Comparison of ENCODE assay signal across 17 cellular contexts in the genomic region with DNA sequence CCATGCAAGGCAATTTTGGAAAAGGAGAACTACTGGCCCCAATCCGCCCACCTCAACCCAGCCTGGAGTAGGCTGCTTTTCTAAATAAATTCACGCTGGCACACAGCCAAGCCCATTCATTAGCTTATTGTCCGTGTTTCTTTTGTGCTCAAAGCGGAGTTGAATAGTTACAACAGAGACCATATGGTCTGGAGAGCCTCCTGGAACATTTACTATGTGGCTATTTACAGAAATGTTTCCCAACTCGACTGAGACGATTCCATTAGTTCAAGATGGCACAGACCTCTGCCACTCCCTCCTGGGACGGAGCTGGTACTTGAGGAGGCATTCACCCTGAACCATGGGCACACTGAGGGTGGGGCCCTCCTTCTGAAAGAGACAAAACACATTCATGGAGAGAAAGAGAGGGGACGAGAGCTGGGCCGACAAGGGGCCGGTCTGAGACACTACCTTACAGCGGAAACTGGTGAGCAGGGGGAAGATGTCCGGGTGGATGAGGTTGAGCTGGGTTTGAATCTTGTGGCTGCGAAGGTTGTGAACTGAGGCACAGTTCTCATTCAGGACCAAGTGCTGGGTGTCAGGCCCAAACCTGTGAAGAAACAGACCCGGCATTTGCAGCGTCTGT. TPM values are rescaled to one million over a fixed set of nuclear protein-coding genes. Genes with fewer than 3 reads are reported as not detected.
A peak's percentile ranks its signal among the peaks of the same experiment; 100 is the strongest.
DNase-seq lines count a peak whose midpoint lies in the region; ATAC-seq and TF ChIP-seq lines count a peak whose summit lies in the region.
"Had no signal": no experiment of that assay in that cellular context is flagged by ENCODE, and none has a peak within 500 bp of the region (broad histone marks: within the 10 kb centered on the region; RNA-seq: fewer than 3 reads in every experiment).

No MANE protein-coding gene starts in this region.

- no peaks in the 10 kb centered on the region for H3K27me3 ChIP-seq in hepatocyte
- H3K27me3 ChIP-seq: colonic mucosa, gastroesophageal sphincter, right lobe of liver, SJCRH30 had no signal

- no peak for ATAC-seq in GM18502 (IDR thresholded peaks at IDR 0.05; ENCODE audit: poor library complexity, unreplicated experiment)

- H3K9me3 ChIP-seq in hepatocyte (ENCODE audit: low read depth) = no peaks in the 10 kb centered on the region
- H3K9me3 ChIP-seq: colonic mucosa, gastroesophageal sphincter, right lobe of liver, SJCRH30 had no signal

- no peak overlapping the region for H3K4me3 ChIP-seq in hepatocyte
- H3K4me3 ChIP-seq: colonic mucosa, gastroesophageal sphincter, right lobe of liver, SJCRH30 had no signal

- H2AFZ ChIP-seq in hepatocyte = no peak overlapping the region

- TF ChIP-seq CTCF in hepatocyte (IDR thresholded peaks at IDR 0.05; ENCODE audit: poor library complexity) = no peak

- no peaks in the 10 kb centered on the region for H4K20me1 ChIP-seq in hepatocyte (ENCODE audit: insufficient read depth, poor library complexity, severe bottlenecking)

- no peaks in the 10 kb centered on the region for H3K9me2 ChIP-seq in hepatocyte (replicated peaks; ENCODE audit: insufficient read depth)

- H3K4me1 ChIP-seq in hepatocyte (ENCODE audit: insufficient read depth) = no peaks in the 10 kb centered on the region
- H3K4me1 ChIP-seq: colonic mucosa, right lobe of liver, SJCRH30 had no signal

- H3K27ac ChIP-seq in hepatocyte = peak overlapping the region; percentile 27
- H3K27ac ChIP-seq: 22Rv1, colonic mucosa, gastroesophageal sphincter, right lobe of liver, SJCRH30 had no signal

- no peaks in the 10 kb centered on the region for H3K79me2 ChIP-seq in hepatocyte

- 80% methylated on average over 15 of the region's 15 CpGs for WGBS in hepatocyte (ENCODE audit: low lambda C conversion rate, missing lambda C conversion rate)

- H3K36me3 ChIP-seq in hepatocyte (replicated peaks; ENCODE audit: insufficient read depth, low read depth) = no peaks in the 10 kb centered on the region

- DNase-seq in DMS 273 (lab: John Stamatoyannopoulos, UW; ENCODE audit: unreplicated experiment) (peak; percentile 45), DMS 273 treated with DMSO at 0.1 percent for 48 hours (lab: John Stamatoyannopoulos, UW) (no peak), NCI-H1105 (lab: John Stamatoyannopoulos, UW) (peak; percentile 82), NCI-H748 treated with DMSO at 0.1 percent for 48 hours (lab: John Stamatoyannopoulos, UW) (peak; percentile 57), hepatocyte (ENCODE audit: low spot score) (peak; percentile 27), HCEC 1CT (no peak), KG1 (lab: John Stamatoyannopoulos, UW) (no peak)
- DNase-seq: activated naive CD4-positive, alpha-beta T cell; colonic mucosa; DMS53; left ventricle myocardium superior; right lobe of liver; SJCRH30; T-helper 2 cell had no signal

- H3K4me2 ChIP-seq in hepatocyte = no peak overlapping the region

RNA-seq across cellular contexts. Expression of a gene that starts 15.7 kb away (rescaled TPM):
- total RNA-seq in hepatocyte = 39.6 and 60.2 TPM in 2 replicates
- 45.5 and 45.6 TPM in 2 replicates for polyA plus RNA-seq in hepatocyte

Comparison
In these comparisons a context has a peak if more than half of its experiments do, and no peak if none do; other contexts are left out.
1. DNase-seq: peak in DMS 273 (single experiment), NCI-H1105 (single experiment), NCI-H748 treated with DMSO at 0.1 percent for 48 hours (single experiment) and hepatocyte (single experiment); none in DMS 273 treated with DMSO at 0.1 percent for 48 hours (single experiment), HCEC 1CT (single experiment) and KG1 (single experiment).